11 cellular contexts compared by ENCODE assay signal in genomic region chr1:156118175-156118868, GRCh38. TPM values are rescaled to one million over a fixed set of nuclear protein-coding genes. Genes with fewer than 3 reads are reported as not detected.
DNase-seq lines count a peak whose midpoint lies in the region; ATAC-seq and TF ChIP-seq lines count a peak whose summit lies in the region.
"Had no signal": no experiment of that assay in that cellular context is flagged by ENCODE, and none has a peak within 500 bp of the region (broad histone marks: within the 10 kb centered on the region; RNA-seq: fewer than 3 reads in every experiment).

No MANE protein-coding gene starts in this region.

- H3K27ac ChIP-seq in RWPE1, result peak overlapping the region; percentile 100
- H3K27ac ChIP-seq in epithelial cell of prostate, result peak overlapping the region; percentile 99

- H3K4me1 Mint-ChIP-seq in nephron, result peaks cover 71% of the 10 kb centered on the region
- H3K4me1 Mint-ChIP-seq in natural killer cell treated with Interleukin-12 subunit alpha and Interleukin-12 subunit beta and Interleukin-15 and Interleukin-18, amount 100 ng/mL, for 72 hours (ENCODE audit: low read depth in 2 of 2), result peaks cover 28 to 42% of the 10 kb centered on the region in 2 donors

- peak overlapping the region; percentile 94 to 96 (median 95) for H3K27ac Mint-ChIP-seq in nephron
- no peak overlapping the region for H3K27ac Mint-ChIP-seq in natural killer cell treated with Interleukin-12 subunit alpha and Interleukin-12 subunit beta and Interleukin-15 and Interleukin-18, amount 100 ng/mL, for 72 hours

- TF ChIP-seq CTCF in AG04449 (IDR thresholded peaks at IDR 0.05; ENCODE audit: insufficient read depth, low read length, missing control alignments), result no peak
- TF ChIP-seq CTCF in RWPE1 (conservative IDR thresholded peaks at IDR 0.05; ENCODE audit: low read depth), result no peak
- no peak for TF ChIP-seq CTCF in nephron (IDR thresholded peaks at IDR 0.05; ENCODE audit: unreplicated experiment in 3 of 3)

- no peaks in the 10 kb centered on the region for H3K9me3 Mint-ChIP-seq in nephron
- H3K9me3 Mint-ChIP-seq in natural killer cell treated with Interleukin-12 subunit alpha and Interleukin-12 subunit beta and Interleukin-15 and Interleukin-18, amount 100 ng/mL, for 72 hours, result no peaks in the 10 kb centered on the region

- H3K27me3 Mint-ChIP-seq in nephron (ENCODE audit: low read depth), result peaks cover 8% of the 10 kb centered on the region
- peaks cover 17 to 22% of the 10 kb centered on the region in 2 donors for H3K27me3 Mint-ChIP-seq in natural killer cell treated with Interleukin-12 subunit alpha and Interleukin-12 subunit beta and Interleukin-15 and Interleukin-18, amount 100 ng/mL, for 72 hours

- peak overlapping the region; percentile 65 to 89 (median 83) for H3K4me3 Mint-ChIP-seq in nephron
- H3K4me3 Mint-ChIP-seq in natural killer cell treated with Interleukin-12 subunit alpha and Interleukin-12 subunit beta and Interleukin-15 and Interleukin-18, amount 100 ng/mL, for 72 hours, result no peak overlapping the region

- peak overlapping the region; percentile 100 for H3K4me3 ChIP-seq in AG04449 (ENCODE audit: low read depth, low read length)

- no peak for DNase-seq in AG04449 (ENCODE audit: low read depth, low spot score)
- DNase-seq in RWPE1 (ENCODE audit: low spot score), result no peak
- no peak for DNase-seq in epithelial cell of prostate (ENCODE audit: low read depth, low spot score)
- no peak for DNase-seq in NCI-H226
- DNase-seq in NCI-H1105 (lab: John Stamatoyannopoulos, UW), result no peak
- no peak for DNase-seq in natural killer cell treated with Interleukin-12 subunit alpha and Interleukin-12 subunit beta and Interleukin-15 and Interleukin-18, amount 100 ng/mL, for 72 hours (ENCODE audit: low spot score)
- no peak for DNase-seq in DMS153 treated with DMSO at 0.1 percent for 48 hours (lab: John Stamatoyannopoulos, UW; ENCODE audit: unreplicated experiment)
- DNase-seq: GDM1 had no signal

- CTCF ChIA-PET in AG04449 (lab: Yijun Ruan, JAX) (interaction anchor here (0.9 to 46.3 kb wide), 4 partner anchors 11 to 82 kb away, joined by 3 to 1837 read pairs (median 86); partner anchors contain the start of gene MEX3A), RWPE1 (lab: Yijun Ruan, JAX) (interaction anchor here (0.6 to 2.1 kb wide), 3 partner anchors 12 to 36 kb away, joined by 3 to 16 read pairs (median 5); no protein-coding TSS in a partner anchor)

- POLR2A ChIA-PET in AG04449 (lab: Yijun Ruan, JAX), result interaction anchor here (0.7 to 9.7 kb wide), 3 partner anchors 10 to 15 kb away, joined by 4 to 216 read pairs (median 60); no protein-coding TSS in a partner anchor
- POLR2A ChIA-PET in RWPE1 (lab: Yijun Ruan, JAX; ENCODE audit: low non-redundant PET), result no interaction called here

- H3K36me3 Mint-ChIP-seq in nephron (ENCODE audit: low read depth), result peaks cover 5% of the 10 kb centered on the region
- H3K36me3 Mint-ChIP-seq in natural killer cell treated with Interleukin-12 subunit alpha and Interleukin-12 subunit beta and Interleukin-15 and Interleukin-18, amount 100 ng/mL, for 72 hours, result no peaks in the 10 kb centered on the region

- ATAC-seq in natural killer cell treated with Interleukin-12 subunit alpha and Interleukin-12 subunit beta and Interleukin-15 and Interleukin-18, amount 100 ng/mL, for 72 hours, result no peak

RNA-seq across cellular contexts. Expression of gene LMNA, which starts 3.8 kb away (rescaled TPM):
- total RNA-seq in natural killer cell treated with Interleukin-12 subunit alpha and Interleukin-12 subunit beta and Interleukin-15 and Interleukin-18, amount 100 ng/mL, for 72 hours, result 10 to 100 TPM; 21.4 to 67.6 TPM

RNA-seq across cellular contexts. Expression of gene SEMA4A, which starts 35.1 kb away (rescaled TPM):
- total RNA-seq in natural killer cell treated with Interleukin-12 subunit alpha and Interleukin-12 subunit beta and Interleukin-15 and Interleukin-18, amount 100 ng/mL, for 72 hours, result 10 to 100 TPM in 1 of 2 donors, 1 to 10 TPM in 1; 3.9 to 16.6 TPM

RNA-seq across cellular contexts. Expression of gene MEX3A, which starts 36.1 kb away (rescaled TPM):
- total RNA-seq in natural killer cell treated with Interleukin-12 subunit alpha and Interleukin-12 subunit beta and Interleukin-15 and Interleukin-18, amount 100 ng/mL, for 72 hours, result under 1 TPM; 0.06 to 0.07 TPM

RNA-seq across cellular contexts. Expression of gene RAB25, which starts 57.4 kb away (rescaled TPM):
- total RNA-seq in natural killer cell treated with Interleukin-12 subunit alpha and Interleukin-12 subunit beta and Interleukin-15 and Interleukin-18, amount 100 ng/mL, for 72 hours, result not detected
- total RNA-seq: dermis microvascular lymphatic vessel endothelial cell, OCI-LY7 had no signal

Comparison
In these comparisons a context has a peak if more than half of its experiments do, and no peak if none do; other contexts are left out.
1. H3K27ac Mint-ChIP-seq: peak in nephron (3 of 3); none in natural killer cell treated with Interleukin-12 subunit alpha and Interleukin-12 subunit beta and Interleukin-15 and Interleukin-18, amount 100 ng/mL, for 72 hours (0 of 2).